ENCODE assay signal across 13 cellular contexts in the genomic region with DNA sequence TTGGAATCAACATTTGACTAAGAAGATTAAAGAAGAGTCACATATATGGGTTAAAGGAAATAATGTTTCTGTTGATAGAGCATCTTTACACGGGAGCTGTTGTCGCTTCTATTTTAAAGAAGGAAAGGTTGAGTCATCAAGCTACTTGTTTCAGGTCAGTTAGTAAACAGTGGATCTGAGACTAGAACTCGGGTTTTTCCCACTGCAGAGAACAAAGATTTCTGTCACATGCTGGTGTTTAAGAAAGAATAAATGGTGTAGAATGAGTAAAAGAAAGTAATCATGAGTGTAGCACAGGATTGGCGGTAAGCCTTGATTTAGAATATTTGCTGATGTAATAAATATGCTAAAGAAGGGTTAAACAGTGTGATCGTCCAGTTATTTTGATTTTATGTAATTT.
DNase-seq lines count a peak whose midpoint lies in the region; ATAC-seq and TF ChIP-seq lines count a peak whose summit lies in the region.
"Had no signal": no experiment of that assay in that cellular context is flagged by ENCODE, and none has a peak within 500 bp of the region (broad histone marks: within the 10 kb centered on the region; RNA-seq: fewer than 3 reads in every experiment).

No MANE protein-coding gene starts in this region.

- peaks cover 6% of the 10 kb centered on the region for H3F3A ChIP-seq in SK-N-SH (replicated peaks; ENCODE audit: insufficient read depth)

- TF ChIP-seq EP300 in SK-N-SH (IDR thresholded peaks at IDR 0.05; ENCODE audit: borderline replicate concordance in 1 of 2, low read depth in 1 of 2, low read length in 1 of 2): no peak

- no peaks in the 10 kb centered on the region for H3K79me2 ChIP-seq in SK-N-SH (ENCODE audit: insufficient read depth)

- H3K36me3 ChIP-seq in esophagus squamous epithelium: no peaks in the 10 kb centered on the region
- no peaks in the 10 kb centered on the region for H3K36me3 ChIP-seq in SK-N-SH (replicated peaks in 1 of 2; ENCODE audit: control insufficient read depth in 1 of 2, insufficient read depth in 2 of 2, low read length in 1 of 2)

- peak; percentile 52 for DNase-seq in GM10266 (ENCODE audit: extremely low spot score)
- DNase-seq in amniotic epithelial cell (ENCODE audit: low read depth): peak; percentile 56
- DNase-seq in esophagus squamous epithelium (lab: John Stamatoyannopoulos, UW): no peak
- no peak for DNase-seq in SK-N-SH
- no peak for DNase-seq in omental fat pad (ENCODE audit: low spot score)
- DNase-seq in NCI-H2029 treated with DMSO at 0.1 percent for 48 hours (lab: John Stamatoyannopoulos, UW): no peak
- DNase-seq: DND-41; NCI-H1417; stimulated activated CD4-positive, alpha-beta T cell treated with anti-CD3 and anti-CD28 coated beads, Interleukin-15, amount 100 ng/mL, for 24 hours; trophoblast cell had no signal

- TF ChIP-seq POLR2A in esophagus squamous epithelium (IDR thresholded peaks at IDR 0.05): no peak

- intact Hi-C loops in esophagus squamous epithelium (cut with DNase I): no loop called here

- TF ChIP-seq CTCF in GM10266 (IDR thresholded peaks at IDR 0.05; ENCODE audit: control insufficient read depth, insufficient read depth, low read depth, missing control alignments) (no peak), esophagus squamous epithelium (IDR thresholded peaks at IDR 0.05) (no peak), SK-N-SH (IDR thresholded peaks at IDR 0.05) (no peak), omental fat pad (IDR thresholded peaks at IDR 0.05) (no peak)

- CTCF ChIA-PET in SK-N-SH (lab: Yijun Ruan, JAX): interaction anchor here (1.0 kb wide), 1 partner anchor 22 kb away, joined by 3 read pairs; no protein-coding TSS in a partner anchor

- no peak overlapping the region for H3K9ac ChIP-seq in SK-N-SH
- H3K9ac ChIP-seq: GM23248 had no signal

- ATAC-seq in GM19025 (IDR thresholded peaks at IDR 0.05; ENCODE audit: low read depth, unreplicated experiment) (peak; percentile 56), HG03196 (IDR thresholded peaks at IDR 0.05; ENCODE audit: unreplicated experiment) (peak; percentile 82), omental fat pad (ENCODE audit: low FRiP score) (no peak)

- no peak for TF ChIP-seq RAD21 in SK-N-SH (IDR thresholded peaks at IDR 0.05; ENCODE audit: low read length)

- H3K9me2 ChIP-seq in SK-N-SH: no peaks in the 10 kb centered on the region

- WGBS in esophagus squamous epithelium, 2 donors: 37 to 47% methylated on average over 5 of the region's 5 CpGs
- WGBS in SK-N-SH (ENCODE audit: low lambda C conversion rate): 70% methylated on average over 5 of the region's 5 CpGs

- peaks cover 0 to 45% (median 0%) of the 10 kb centered on the region in 3 donors for H3K4me1 ChIP-seq in esophagus squamous epithelium
- peaks cover 0 to 3% of the 10 kb centered on the region in 2 experiments; a peak in 1 of 4 replicates for H3K4me1 ChIP-seq in SK-N-SH (ENCODE audit: control insufficient read depth in 1 of 2, insufficient read depth in 2 of 2, low read depth in 1 of 2, low read length in 1 of 2)

- H3K27me3 ChIP-seq in esophagus squamous epithelium (no peaks in the 10 kb centered on the region), SK-N-SH (ENCODE audit: insufficient read depth) (no peaks in the 10 kb centered on the region)

- no peaks in the 10 kb centered on the region for H4K20me1 ChIP-seq in SK-N-SH (ENCODE audit: insufficient read depth)

- H2AFZ ChIP-seq in SK-N-SH (ENCODE audit: low read depth): no peak overlapping the region
- H2AFZ ChIP-seq: GM23248 had no signal

- POLR2A ChIA-PET in SK-N-SH (lab: Yijun Ruan, JAX): no interaction called here

- H3K27ac ChIP-seq in esophagus squamous epithelium (no peak overlapping the region), SK-N-SH (ENCODE audit: low read depth in 2 of 2, low read length in 1 of 2) (no peak overlapping the region)
- H3K27ac ChIP-seq: GM23248 had no signal

- H3K4me3 ChIP-seq in esophagus squamous epithelium (no peak overlapping the region), SK-N-SH (ENCODE audit: low read depth in 2 of 2, low read length in 1 of 2) (no peak overlapping the region)
- H3K4me3 ChIP-seq: GM23248 had no signal

- no peak overlapping the region for H3K4me2 ChIP-seq in SK-N-SH

- no peaks in the 10 kb centered on the region for H3K9me3 ChIP-seq in esophagus squamous epithelium
- H3K9me3 ChIP-seq in SK-N-SH: no peaks in the 10 kb centered on the region

TF ChIP-seq in SK-N-SH, 30 proteins besides CTCF, POLR2A, EP300 and RAD21:
- TF ChIP-seq MEF2A (IDR thresholded peaks at IDR 0.05; ENCODE audit: borderline replicate concordance, low read depth) (no peak), MAX (IDR thresholded peaks at IDR 0.05; ENCODE audit: low read depth) (no peak), RCOR1 (IDR thresholded peaks at IDR 0.05; ENCODE audit: low read length) (no peak)
- TF ChIP-seq, protein P1, sequence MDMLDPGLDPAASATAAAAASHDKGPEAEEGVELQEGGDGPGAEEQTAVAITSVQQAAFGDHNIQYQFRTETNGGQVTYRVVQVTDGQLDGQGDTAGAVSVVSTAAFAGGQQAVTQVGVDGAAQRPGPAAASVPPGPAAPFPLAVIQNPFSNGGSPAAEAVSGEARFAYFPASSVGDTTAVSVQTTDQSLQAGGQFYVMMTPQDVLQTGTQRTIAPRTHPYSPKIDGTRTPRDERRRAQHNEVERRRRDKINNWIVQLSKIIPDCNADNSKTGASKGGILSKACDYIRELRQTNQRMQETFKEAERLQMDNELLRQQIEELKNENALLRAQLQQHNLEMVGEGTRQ (IDR thresholded peaks at IDR 0.05; ENCODE audit: borderline replicate concordance, low read depth, low read length): no peak

Comparison
In these comparisons a context has a peak if more than half of its experiments do, and no peak if none do; other contexts are left out.
1. DNase-seq: peak in GM10266 (single experiment) and amniotic epithelial cell (single experiment); none in esophagus squamous epithelium (single experiment), SK-N-SH (single experiment), omental fat pad (single experiment) and NCI-H2029 treated with DMSO at 0.1 percent for 48 hours (single experiment).